ENCODE assay signal across 28 cellular contexts in genomic region chr2:8564475-8564874, GRCh38.
"Had no signal": no experiment of that assay in that cellular context is flagged by ENCODE, and none has a peak within 500 bp of the region (broad histone marks: within the 10 kb centered on the region; RNA-seq: fewer than 3 reads in every experiment).

No MANE protein-coding gene starts in this region.

- H3K4me3 Mint-ChIP-seq: activated CD4-positive, alpha-beta T cell treated with anti-CD3 and anti-CD28 coated beads, Interleukin-2, amount 10 ng/mL, durations not matched to agents 7 days and 5 days; activated CD8-positive, alpha-beta memory T cell treated with anti-CD3 and anti-CD28 coated beads, Interleukin-2, amount 10 ng/mL, durations not matched to agents 7 days and 5 days; activated CD8-positive, alpha-beta T cell treated with anti-CD3 and anti-CD28 coated beads, Interleukin-2, amount 10 ng/mL, durations not matched to agents 7 days and 5 days; activated naive CD8-positive, alpha-beta T cell; stimulated activated naive CD8-positive, alpha-beta T cell treated with anti-CD3 and anti-CD28 coated beads, Interleukin-15, Interleukin-2, amounts not matched to agents 100 ng/mL and 50 ng/mL, for 24 hours; type B pancreatic cell; WTC11 had no signal

- H3K27me3 ChIP-seq: colonic mucosa, dorsolateral prefrontal cortex, vagina had no signal

- FAIRE-seq: bronchial epithelial cell, frontal cortex, islet of Langerhans had no signal

- H3K27ac ChIP-seq: colonic mucosa, dorsolateral prefrontal cortex, skin epidermis, vagina had no signal

- H3K36me3 ChIP-seq: colonic mucosa, vagina had no signal

- ATAC-seq: activated CD8-positive, alpha-beta memory T cell treated with anti-CD3 and anti-CD28 coated beads, Interleukin-2, amount 10 ng/mL, durations not matched to agents 7 days and 5 days; activated CD8-positive, alpha-beta T cell treated with anti-CD3 and anti-CD28 coated beads, Interleukin-2, amount 10 ng/mL, durations not matched to agents 7 days and 5 days; left cardiac atrium; left ventricle myocardium superior; mucosa of descending colon; right cardiac atrium had no signal

- H3K4me1 ChIP-seq: colonic mucosa, vagina had no signal

- H3K9me3 ChIP-seq: colonic mucosa, mucosa of descending colon, vagina had no signal

- H3K36me3 Mint-ChIP-seq: type B pancreatic cell had no signal

- H3K27ac Mint-ChIP-seq: activated CD4-positive, alpha-beta T cell treated with anti-CD3 and anti-CD28 coated beads, Interleukin-2, amount 10 ng/mL, durations not matched to agents 7 days and 5 days; activated CD8-positive, alpha-beta memory T cell treated with anti-CD3 and anti-CD28 coated beads, Interleukin-2, amount 10 ng/mL, durations not matched to agents 7 days and 5 days; activated CD8-positive, alpha-beta T cell treated with anti-CD3 and anti-CD28 coated beads, Interleukin-2, amount 10 ng/mL, durations not matched to agents 7 days and 5 days; activated naive CD8-positive, alpha-beta T cell; activated T-helper 2 cell treated with anti-CD3 and anti-CD28 coated beads, Interferon-gamma antibody, Interleukin-2, Interleukin-4, amounts not matched to agents 10 μg/mL and 5 μg/mL and 100 μg/mL, durations not matched to agents 14 hours and 24 hours and 36 hours; stimulated activated naive CD8-positive, alpha-beta T cell treated with anti-CD3 and anti-CD28 coated beads, Interleukin-15, Interleukin-2, amounts not matched to agents 100 ng/mL and 50 ng/mL, for 24 hours; type B pancreatic cell; WTC11 had no signal

- DNase-seq: activated CD4-positive, alpha-beta T cell treated with anti-CD3 and anti-CD28 coated beads for 1 hour; activated CD4-positive, alpha-beta T cell treated with anti-CD3 and anti-CD28 coated beads, Interleukin-2, amount 10 ng/mL, durations not matched to agents 7 days and 5 days; activated CD8-positive, alpha-beta memory T cell treated with anti-CD3 and anti-CD28 coated beads, Interleukin-2, amount 10 ng/mL, durations not matched to agents 7 days and 5 days; activated CD8-positive, alpha-beta T cell treated with anti-CD3 and anti-CD28 coated beads, Interleukin-2, amount 10 ng/mL, durations not matched to agents 7 days and 5 days; activated T-cell treated with anti-CD3 and anti-CD28 coated beads, Interleukin-2, amount 50 U/mL, for 48 hours; anterior cingulate cortex; cerebellar nuclear complex; colonic mucosa; effector memory CD4-positive, alpha-beta T cell; left cardiac atrium; left ventricle myocardium superior; mucosa of descending colon; nucleus accumbens; stimulated activated CD4-positive, alpha-beta T cell treated with anti-CD3 and anti-CD28 coated beads, Interleukin-12 subunit alpha, Interleukin-12 subunit beta, amount 100 ng/mL, for 4 hours; stimulated activated CD4-positive, alpha-beta T cell treated with anti-CD3 and anti-CD28 coated beads, Interleukin-4, amount 100 ng/mL, for 1 hour; T-helper 2 cell had no signal

- H3K4me3 ChIP-seq: colonic mucosa, dorsolateral prefrontal cortex, mucosa of descending colon, skin epidermis, vagina had no signal

- H3K27me3 Mint-ChIP-seq: activated naive CD8-positive, alpha-beta T cell; stimulated activated naive CD8-positive, alpha-beta T cell treated with anti-CD3 and anti-CD28 coated beads, Interleukin-15, Interleukin-2, amounts not matched to agents 100 ng/mL and 50 ng/mL, for 24 hours; type B pancreatic cell had no signal
